1 cellular context compared by ENCODE assay signal in genomic region chr5:167511276-167511675, GRCh38.
TF ChIP-seq lines count a peak whose summit lies in the region.

No MANE protein-coding gene starts in this region.

TF ChIP-seq in H1, 55 proteins besides CTCF, POLR2A, EP300 and RAD21 (continued from another document):
- TF ChIP-seq MAX (IDR thresholded peaks at IDR 0.05) (no peak), KDM1A (IDR thresholded peaks at IDR 0.05; ENCODE audit: borderline replicate concordance, low read length) (no peak), BCL11A (IDR thresholded peaks at IDR 0.05; ENCODE audit: low read depth in 2 of 2, low read length in 2 of 2) (no peak), SAP30 (IDR thresholded peaks at IDR 0.05; ENCODE audit: insufficient read depth, insufficient replicate concordance, low read length) (no peak), RNF2 (IDR thresholded peaks at IDR 0.05; ENCODE audit: borderline replicate concordance, low read depth, low read length, missing control alignments, poor library complexity, severe bottlenecking) (no peak), CHD7 (IDR thresholded peaks at IDR 0.05; ENCODE audit: insufficient replicate concordance, low read length) (peak; percentile 68), EZH2 (IDR thresholded peaks at IDR 0.05; ENCODE audit: low read depth, low read length, severe bottlenecking) (no peak), KDM5A (IDR thresholded peaks at IDR 0.05; ENCODE audit: low read length) (no peak), SUZ12 (IDR thresholded peaks at IDR 0.05; ENCODE audit: low read length) (no peak), TEAD4 (IDR thresholded peaks at IDR 0.05; ENCODE audit: low read depth, low read length) (0 out of 2 replicates have a peak, but pooled peaks have one; percentile 23), EGR1 (IDR thresholded peaks at IDR 0.05; ENCODE audit: borderline replicate concordance, low read depth, low read length) (no peak), RBBP5 (IDR thresholded peaks at IDR 0.05; ENCODE audit: borderline replicate concordance, low read depth, low read length) (no peak), JUND (IDR thresholded peaks at IDR 0.05; ENCODE audit: low read length) (no peak), NANOG (IDR thresholded peaks at IDR 0.05; ENCODE audit: insufficient read depth, low read depth, low read length, poor library complexity, severe bottlenecking) (peak; percentile 31), TCF12 (IDR thresholded peaks at IDR 0.05; ENCODE audit: low read depth, low read length) (no peak), USF2 (IDR thresholded peaks at IDR 0.05; ENCODE audit: low read length) (no peak), ASH2L (IDR thresholded peaks at IDR 0.05; ENCODE audit: low read length) (no peak), SRF (IDR thresholded peaks at IDR 0.05; ENCODE audit: low read depth, low read length) (no peak), TAF1 (IDR thresholded peaks at IDR 0.05; ENCODE audit: low read depth, low read length) (0 out of 2 replicates have a peak, but pooled peaks have one; percentile 30), CHD2 (IDR thresholded peaks at IDR 0.05; ENCODE audit: low read length) (no peak), YY1 (IDR thresholded peaks at IDR 0.05; ENCODE audit: low read depth, low read length) (no peak), SIX5 (IDR thresholded peaks at IDR 0.05; ENCODE audit: low read depth, low read length) (no peak)
